1 cellular context compared by ENCODE assay signal in genomic region chr5:62330302-62330701, GRCh38.
TF ChIP-seq lines count a peak whose summit lies in the region.

No MANE protein-coding gene starts in this region.

TF ChIP-seq in HepG2, 621 proteins besides CTCF, POLR2A, EP300 and RAD21 (continued from another document):
- no peak for TF ChIP-seq TFDP2 (CRISPR knock-in tag; IDR thresholded peaks at IDR 0.05)
- no peak for TF ChIP-seq ZNF737 (CRISPR knock-in tag; IDR thresholded peaks at IDR 0.05; ENCODE audit: borderline replicate concordance)
- no peak for TF ChIP-seq SKIL (CRISPR knock-in tag; IDR thresholded peaks at IDR 0.05; ENCODE audit: borderline replicate concordance)
- TF ChIP-seq MYNN (CRISPR knock-in tag; IDR thresholded peaks at IDR 0.05; ENCODE audit: low read depth): no peak
